ENCODE assay signal across 16 cellular contexts in the genomic region with DNA sequence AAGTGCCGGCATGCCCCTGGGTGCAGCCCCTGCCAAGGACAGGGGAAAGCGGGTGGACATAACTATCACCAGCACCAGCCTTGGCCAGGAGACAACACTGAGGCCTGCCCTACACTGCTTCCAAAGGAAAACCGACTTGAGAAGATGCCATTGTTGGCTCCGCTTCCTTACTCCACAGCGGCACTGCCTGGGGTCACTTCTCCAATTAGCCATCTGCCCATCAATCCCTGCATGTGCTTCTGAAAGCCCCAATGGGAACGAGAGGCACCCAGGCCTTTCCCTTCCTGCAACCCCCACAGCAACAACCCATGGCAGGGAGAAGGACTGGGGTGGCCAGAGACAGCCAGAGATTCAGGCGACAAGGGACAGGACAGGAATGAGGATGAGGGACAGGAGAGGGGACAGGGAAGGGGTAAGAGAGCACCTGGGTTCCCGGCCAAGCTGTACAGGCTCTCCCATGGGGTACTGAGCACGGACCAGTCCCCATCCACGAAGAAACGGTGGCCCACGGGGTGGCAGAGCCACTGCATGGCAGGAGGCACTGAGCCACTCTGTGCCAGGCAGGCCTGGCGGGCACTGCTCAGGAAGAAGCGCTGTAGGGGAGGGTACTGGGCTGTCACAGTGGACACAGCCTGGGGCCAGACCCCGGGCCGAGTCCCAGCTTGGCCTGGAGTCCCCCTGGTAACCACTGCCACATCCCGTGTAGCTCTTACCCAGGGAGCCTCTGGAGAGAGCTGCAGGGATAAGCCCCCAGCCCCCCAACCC. TPM values are rescaled to one million over a fixed set of nuclear protein-coding genes. Genes with fewer than 3 reads are reported as not detected.
DNase-seq lines count a peak whose midpoint lies in the region; ATAC-seq and TF ChIP-seq lines count a peak whose summit lies in the region.
"Had no signal": no experiment of that assay in that cellular context is flagged by ENCODE, and none has a peak within 500 bp of the region (broad histone marks: within the 10 kb centered on the region; RNA-seq: fewer than 3 reads in every experiment).

No MANE protein-coding gene starts in this region.

- H3K27ac ChIP-seq in A673 (ENCODE audit: low read depth, low read length, poor library complexity, severe bottlenecking) (peak overlapping the region; percentile 66), osteoblast (ENCODE audit: low read depth, low read length) (no peak overlapping the region), trophoblast cell (ENCODE audit: low read depth, low read length) (no peak overlapping the region)

- no peak for TF ChIP-seq CTCF in A673 (conservative IDR thresholded peaks at IDR 0.05; ENCODE audit: low read depth, low read length)
- no peak for TF ChIP-seq CTCF in HFFc6 (IDR thresholded peaks at IDR 0.05)
- no peak for TF ChIP-seq CTCF in osteoblast (IDR thresholded peaks at IDR 0.05; ENCODE audit: extremely low read depth, low read depth, low read length)
- TF ChIP-seq CTCF in natural killer cell (IDR thresholded peaks at IDR 0.05): no peak

- H3K27me3 Mint-ChIP-seq in HFFc6 (ENCODE audit: insufficient read depth) (peaks cover 50% of the 10 kb centered on the region), natural killer cell (ENCODE audit: low read depth in 2 of 2) (no peaks in the 10 kb centered on the region)
- H3K27me3 Mint-ChIP-seq in effector memory CD8-positive, alpha-beta T cell: no peaks in the 10 kb centered on the region
- H3K27me3 Mint-ChIP-seq: activated CD4-positive, alpha-beta T cell treated with anti-CD3 and anti-CD28 coated beads, Interleukin-2, amount 10 ng/mL, durations not matched to agents 7 days and 5 days; activated naive CD4-positive, alpha-beta T cell treated with anti-CD3 and anti-CD28 coated beads, Interleukin-2, amount 50 U/mL, for 24 hours; stimulated activated memory B cell treated with anti-CD40 and anti-IgM and Interleukin-4, amounts not matched to agents 10 μg/mL and 1 μg/mL and 100 μg/mL, for 72 hours had no signal

- no peak overlapping the region for H2AK5ac ChIP-seq in trophoblast cell (ENCODE audit: low read length)

- H3K14ac ChIP-seq in trophoblast cell (ENCODE audit: low read length): no peak overlapping the region

- no peak overlapping the region for H2BK120ac ChIP-seq in trophoblast cell (ENCODE audit: insufficient read depth, low read length, poor library complexity)

- H3K4me1 ChIP-seq in A673 (ENCODE audit: insufficient read depth, low read length, poor library complexity, severe bottlenecking): peaks cover 55% of the 10 kb centered on the region
- H3K4me1 ChIP-seq in osteoblast (ENCODE audit: insufficient read depth, low read length): peaks cover 8% of the 10 kb centered on the region
- peaks cover 16 to 31% of the 10 kb centered on the region in 2 experiments for H3K4me1 ChIP-seq in trophoblast cell (ENCODE audit: control insufficient read depth in 1 of 2, insufficient read depth in 2 of 2, low read length in 2 of 2)

- H3K36me3 ChIP-seq in A673 (ENCODE audit: insufficient read depth, low read length, poor library complexity, severe bottlenecking) (peaks cover 97% of the 10 kb centered on the region), osteoblast (ENCODE audit: insufficient read depth, low read length) (peaks cover 43% of the 10 kb centered on the region), trophoblast cell (ENCODE audit: control insufficient read depth in 1 of 2, insufficient read depth in 2 of 2, low read length in 2 of 2) (peaks cover 88 to 94% of the 10 kb centered on the region in 2 experiments)

- H3K4me1 Mint-ChIP-seq in HFFc6 (ENCODE audit: low read depth) (peaks cover 25% of the 10 kb centered on the region), natural killer cell (peaks cover 0 to 29% of the 10 kb centered on the region in 2 donors)
- peaks cover 10 to 18% of the 10 kb centered on the region in 2 donors for H3K4me1 Mint-ChIP-seq in effector memory CD8-positive, alpha-beta T cell (ENCODE audit: low read depth in 2 of 2)

- H3K23ac ChIP-seq in trophoblast cell (ENCODE audit: low read length): no peak overlapping the region

- POLR2A ChIA-PET in A673 (lab: Charles Lee; ENCODE audit: low non-redundant PET): no interaction called here

- no peak for ATAC-seq in effector memory CD8-positive, alpha-beta T cell (replicated peaks)
- ATAC-seq in GM18858 (IDR thresholded peaks at IDR 0.05; ENCODE audit: unreplicated experiment) (no peak), natural killer cell (no peak)
- ATAC-seq: left lobe of liver; stimulated activated memory B cell treated with anti-CD40 and anti-IgM and Interleukin-4, amounts not matched to agents 10 μg/mL and 1 μg/mL and 100 μg/mL, for 72 hours had no signal

- no peak overlapping the region for H2BK5ac ChIP-seq in trophoblast cell (ENCODE audit: low read depth, low read length, poor library complexity)

- H3K36me3 Mint-ChIP-seq in HFFc6 (ENCODE audit: low read depth): peaks cover 12% of the 10 kb centered on the region
- peaks cover 93% of the 10 kb centered on the region for H3K36me3 Mint-ChIP-seq in effector memory CD8-positive, alpha-beta T cell (ENCODE audit: insufficient read depth)
- no peaks in the 10 kb centered on the region for H3K36me3 Mint-ChIP-seq in natural killer cell

- no peak overlapping the region for H3K4me3 ChIP-seq in A673 (ENCODE audit: low read depth, low read length, poor library complexity, severe bottlenecking)
- no peak overlapping the region for H3K4me3 ChIP-seq in osteoblast (ENCODE audit: insufficient read depth, low read length)
- H3K4me3 ChIP-seq in trophoblast cell (ENCODE audit: low read depth, low read length): no peak overlapping the region

- no peak overlapping the region for H4K12ac ChIP-seq in trophoblast cell (ENCODE audit: low read depth, low read length)

- no TSS peak for BruUV-seq in A673 (replicated peaks; lab: Mats Ljungman, UMichigan)

- H2BK12ac ChIP-seq in trophoblast cell (ENCODE audit: low read length): no peak overlapping the region

- H3K4me2 ChIP-seq in osteoblast (ENCODE audit: insufficient read depth, low read length) (no peak overlapping the region), trophoblast cell (ENCODE audit: low read length) (no peak overlapping the region)

- peaks cover 3% of the 10 kb centered on the region for H3K79me1 ChIP-seq in trophoblast cell (ENCODE audit: low read length)

- no peak overlapping the region for H3K18ac ChIP-seq in trophoblast cell (ENCODE audit: low read length)

- CTCF ChIA-PET in A673 (lab: Charles Lee): interaction anchor here (0.6 kb wide), 1 partner anchor 11 kb away, joined by 3 read pairs; no protein-coding TSS in a partner anchor

- intact Hi-C loops in A673 (cut with micrococcal nuclease; ENCODE audit: unreplicated experiment) (no loop called here), natural killer cell (cut with micrococcal nuclease) (no loop called here)

- H4K8ac ChIP-seq in trophoblast cell (ENCODE audit: low read depth, low read length): no peak overlapping the region

- peaks cover 30% of the 10 kb centered on the region for H4K20me1 ChIP-seq in osteoblast (ENCODE audit: insufficient read depth, low read length)

- DNase-seq in A673 (ENCODE audit: low spot score): no peak
- DNase-seq in HFFc6: no peak
- DNase-seq in effector memory CD8-positive, alpha-beta T cell: no peak
- DNase-seq in osteoblast (ENCODE audit: insufficient read length, low spot score, missing footprints): peak; percentile 87
- DNase-seq in trophoblast cell: no peak
- DNase-seq in activated CD8-positive, alpha-beta memory T cell treated with anti-CD3 and anti-CD28 coated beads, Interleukin-2, amount 50 U/mL, for 4 hours: no peak
- no peak for DNase-seq in natural killer cell
- DNase-seq: activated CD4-positive, alpha-beta T cell treated with anti-CD3 and anti-CD28 coated beads, Interleukin-2, amount 10 ng/mL, durations not matched to agents 7 days and 5 days; NCI-H1417 treated with DMSO at 0.1 percent for 48 hours; NCI-H526; stimulated activated CD4-positive, alpha-beta T cell treated with anti-CD3 and anti-CD28 coated beads, Interleukin-2, amount 100 ng/mL, for 24 hours had no signal

- no peak overlapping the region for H4K91ac ChIP-seq in trophoblast cell (ENCODE audit: low read depth, low read length)

- H3K9ac ChIP-seq in trophoblast cell (ENCODE audit: low read length): no peak overlapping the region

- H3K9me3 ChIP-seq in A673 (ENCODE audit: low read depth, low read length, poor library complexity, severe bottlenecking): no peaks in the 10 kb centered on the region
- H3K9me3 ChIP-seq in osteoblast (ENCODE audit: low read depth, low read length): no peaks in the 10 kb centered on the region
- H3K9me3 ChIP-seq in trophoblast cell (ENCODE audit: insufficient read depth, low read depth, low read length): peaks cover 4% of the 10 kb centered on the region

- H3K27me3 ChIP-seq in A673 (replicated peaks; ENCODE audit: insufficient read depth, low read depth, low read length, poor library complexity) (no peaks in the 10 kb centered on the region), osteoblast (ENCODE audit: insufficient read depth, low read length) (no peaks in the 10 kb centered on the region), trophoblast cell (ENCODE audit: insufficient read depth, low read length) (no peaks in the 10 kb centered on the region)

- no peak overlapping the region for H3K4ac ChIP-seq in trophoblast cell (ENCODE audit: low read depth, low read length)

- no CpG with 5 or more reads among the region's 17 CpGs for WGBS in trophoblast cell (ENCODE audit: extremely low coverage, insufficient coverage, insufficient read length)

- peaks cover 5% of the 10 kb centered on the region for H3K79me2 ChIP-seq in osteoblast (ENCODE audit: insufficient read depth, low read length)
- no peaks in the 10 kb centered on the region for H3K79me2 ChIP-seq in trophoblast cell (ENCODE audit: control insufficient read depth, insufficient read depth, low read length, poor library complexity)

- H2AFZ ChIP-seq in osteoblast (ENCODE audit: low read length) (no peak overlapping the region), trophoblast cell (ENCODE audit: insufficient read depth, low read length, poor library complexity) (no peak overlapping the region)

- H3K4me3 Mint-ChIP-seq in HFFc6 (no peak overlapping the region; the same call in 1 of the 2 replicates), natural killer cell (no peak overlapping the region)
- peak overlapping the region in 1 of 2 donors; percentile 42 for H3K4me3 Mint-ChIP-seq in effector memory CD8-positive, alpha-beta T cell
- H3K4me3 Mint-ChIP-seq: activated CD4-positive, alpha-beta T cell treated with anti-CD3 and anti-CD28 coated beads, Interleukin-2, amount 10 ng/mL, durations not matched to agents 7 days and 5 days; activated naive CD4-positive, alpha-beta T cell treated with anti-CD3 and anti-CD28 coated beads, Interleukin-2, amount 50 U/mL, for 24 hours; CD14-positive monocyte; stimulated activated memory B cell treated with anti-CD40 and anti-IgM and Interleukin-4, amounts not matched to agents 10 μg/mL and 1 μg/mL and 100 μg/mL, for 72 hours had no signal

- H3K9me3 Mint-ChIP-seq in HFFc6 (no peaks in the 10 kb centered on the region; the same call in 1 of the 2 replicates), natural killer cell (no peaks in the 10 kb centered on the region)
- no peaks in the 10 kb centered on the region for H3K9me3 Mint-ChIP-seq in effector memory CD8-positive, alpha-beta T cell
- H3K9me3 Mint-ChIP-seq: activated CD4-positive, alpha-beta T cell treated with anti-CD3 and anti-CD28 coated beads, Interleukin-2, amount 10 ng/mL, durations not matched to agents 7 days and 5 days; activated naive CD4-positive, alpha-beta T cell treated with anti-CD3 and anti-CD28 coated beads, Interleukin-2, amount 50 U/mL, for 24 hours; stimulated activated memory B cell treated with anti-CD40 and anti-IgM and Interleukin-4, amounts not matched to agents 10 μg/mL and 1 μg/mL and 100 μg/mL, for 72 hours had no signal

- H3K27ac Mint-ChIP-seq in HFFc6 (peak overlapping the region; percentile 39; the same call in 1 of the 2 replicates), natural killer cell (peak overlapping the region in 1 of 2 donors; percentile 66)
- peak overlapping the region; percentile 60 to 78 for H3K27ac Mint-ChIP-seq in effector memory CD8-positive, alpha-beta T cell
- H3K27ac Mint-ChIP-seq: activated naive CD4-positive, alpha-beta T cell treated with anti-CD3 and anti-CD28 coated beads, Interleukin-2, amount 50 U/mL, for 24 hours; stimulated activated memory B cell treated with anti-CD40 and anti-IgM and Interleukin-4, amounts not matched to agents 10 μg/mL and 1 μg/mL and 100 μg/mL, for 72 hours had no signal

RNA-seq across cellular contexts. Expression of a gene that starts 21.2 kb away (rescaled TPM):
- total RNA-seq in A673 (2021) (240 and 328 TPM in 2 replicates), osteoblast (115 and 133 TPM in 2 replicates), natural killer cell (100 to 1,000 TPM in 2 of 3 donors, 10 to 100 TPM in 1; 80.7 to 208 (median 119) TPM)
- 10 to 100 TPM; 34.9 to 51.7 (median 40.5) TPM for total RNA-seq in HFFc6 (2021; fragmentation: NEBNext Ultra II Directional; extraction: Animal tissue kit (Norgen Biotek cat#: 25700))
- polyA plus RNA-seq in trophoblast cell (2013): 95.5 and 107 TPM in 2 replicates
